Comparison of ENCODE assay signal across 7 cellular contexts in the genomic region with DNA sequence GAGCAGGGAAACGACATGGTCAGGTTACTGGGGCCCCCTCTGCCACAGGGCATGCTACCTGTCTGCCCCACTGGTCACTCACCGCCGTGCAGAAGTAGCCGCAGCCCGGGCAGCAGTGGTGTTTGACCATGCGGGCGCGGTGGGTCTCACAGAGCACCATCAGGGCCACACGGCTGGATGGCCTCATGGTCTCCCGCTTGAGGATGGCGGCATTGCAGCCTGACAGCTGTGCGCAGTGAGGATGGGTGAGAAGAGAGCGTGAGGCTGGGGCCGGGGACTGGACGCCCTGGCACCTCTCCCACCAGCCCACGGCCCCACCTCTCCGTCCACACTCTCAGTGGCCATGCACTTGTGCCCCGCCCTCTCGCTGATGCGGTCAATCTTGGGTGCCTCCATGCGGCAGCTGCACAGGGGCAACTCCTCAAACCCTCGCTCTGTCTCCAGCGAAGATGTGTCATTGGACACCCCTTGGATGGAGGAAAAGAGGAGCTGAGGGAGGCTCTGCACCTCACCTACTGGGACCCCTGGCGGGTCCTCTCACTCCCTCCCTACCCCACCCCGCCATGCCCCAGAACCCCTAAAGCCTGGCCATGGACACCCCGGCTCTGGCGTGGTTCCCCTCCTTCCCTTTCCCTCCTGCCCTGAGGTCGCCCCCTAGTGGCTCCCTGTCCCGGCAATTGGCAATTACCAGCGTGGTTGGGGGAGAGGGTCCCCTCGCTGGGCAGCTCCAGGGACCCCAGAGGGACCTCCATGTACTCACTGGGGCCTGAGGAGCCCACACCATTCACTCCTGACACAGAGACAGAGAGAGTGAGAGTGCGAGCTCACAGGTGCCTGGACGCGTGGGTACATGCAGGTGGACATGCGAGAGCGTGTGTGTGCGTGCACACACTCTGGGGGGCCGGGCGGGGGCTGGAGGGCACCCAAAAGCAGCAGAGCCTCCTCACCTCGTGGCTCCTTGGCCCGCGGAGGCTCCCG. TPM values are rescaled to one million over a fixed set of nuclear protein-coding genes. Genes with fewer than 3 reads are reported as not detected.
DNase-seq lines count a peak whose midpoint lies in the region; ATAC-seq and TF ChIP-seq lines count a peak whose summit lies in the region.

No MANE protein-coding gene starts in this region.

- H4K8ac ChIP-seq in neuronal stem cell (ENCODE audit: low read depth, low read length): peak overlapping the region; percentile 65

- no peak overlapping the region for H3K4me2 ChIP-seq in neuronal stem cell (ENCODE audit: insufficient read depth, low read length, poor library complexity, severe bottlenecking)

- peak overlapping the region; percentile 82 for H3K14ac ChIP-seq in neuronal stem cell (ENCODE audit: low read length)

- H3K23ac ChIP-seq in neuronal stem cell (ENCODE audit: low read depth, low read length, poor library complexity): peak overlapping the region; percentile 47

- CTCF ChIA-PET in HEK293 (lab: Yijun Ruan, JAX): interaction anchor here (0.5 to 4.6 kb wide), 21 partner anchors 10 to 312 kb away, joined by 3 to 53 read pairs (median 3); a partner anchor contains a TSS

- no peak overlapping the region for H4K91ac ChIP-seq in neuronal stem cell (ENCODE audit: low read depth, low read length, poor library complexity)

- no peak overlapping the region for H2AK5ac ChIP-seq in neuronal stem cell (ENCODE audit: low read depth, low read length)

- H3K9me3 ChIP-seq in HEK293 (ENCODE audit: control insufficient read depth, insufficient read depth, low read depth, low read length) (no peaks in the 10 kb centered on the region), neuronal stem cell (replicated peaks in 1 of 2; ENCODE audit: control insufficient read depth in 2 of 2, insufficient read depth in 1 of 2, low read depth in 1 of 2, low read length in 2 of 2) (peaks cover 0 to 2% of the 10 kb centered on the region in 2 donors)

- no peak overlapping the region for H2BK15ac ChIP-seq in neuronal stem cell (ENCODE audit: low read length)

- peak overlapping the region; percentile 17 for H3K18ac ChIP-seq in neuronal stem cell (ENCODE audit: low read length)

- H2AFZ ChIP-seq in neuronal stem cell (ENCODE audit: low read length): no peak overlapping the region

- peak; percentile 63; the same call in 1 of the 2 replicates for TF ChIP-seq CTCF in HEK293 (tag by site-specific recombination; IDR thresholded peaks at IDR 0.05)

- peak overlapping the region; percentile 70 for H3K9ac ChIP-seq in neuronal stem cell (ENCODE audit: low read depth, low read length, poor library complexity)

- H3K27me3 ChIP-seq in neuronal stem cell (ENCODE audit: control insufficient read depth in 3 of 3, insufficient read depth in 3 of 3, low read depth in 1 of 3, low read length in 3 of 3): no peaks in the 10 kb centered on the region

- no peak overlapping the region for H3K4me3 ChIP-seq in HEK293 (ENCODE audit: low read depth, low read length)
- peak overlapping the region in 1 of 2 donors; percentile 69 for H3K4me3 ChIP-seq in neuronal stem cell (ENCODE audit: low read length in 2 of 2)

- H3K36me3 ChIP-seq in HEK293 (ENCODE audit: control insufficient read depth in 2 of 2, insufficient read depth in 1 of 2, low read length in 2 of 2) (peaks cover 50 to 89% of the 10 kb centered on the region in 2 experiments), neuronal stem cell (replicated peaks in 1 of 2; ENCODE audit: control insufficient read depth in 2 of 2, insufficient read depth in 2 of 2, low read length in 2 of 2) (peaks cover 70 to 93% of the 10 kb centered on the region in 2 donors)

- H3K27ac ChIP-seq in HEK293 (ENCODE audit: extremely low read depth, low read depth, low read length) (no peak overlapping the region), neuronal stem cell (replicated peaks; ENCODE audit: low read length) (no peak overlapping the region)

- no peaks in the 10 kb centered on the region for H3K4me1 ChIP-seq in HEK293 (ENCODE audit: control insufficient read depth, insufficient read depth, low read length)
- H3K4me1 ChIP-seq in neuronal stem cell (ENCODE audit: control insufficient read depth in 2 of 2, insufficient read depth in 1 of 2, low read depth in 1 of 2, low read length in 2 of 2): no peaks in the 10 kb centered on the region

- DNase-seq in activated CD4-positive, CD25-positive, alpha-beta regulatory T cell treated with anti-CD3 and anti-CD28 coated beads, Interleukin-2, amount 50 U/mL, for 72 hours: peak; percentile 68
- peak; percentile 44 for DNase-seq in effector CD8-positive, alpha-beta T cell (lab: John Stamatoyannopoulos, UW)
- no peak for DNase-seq in neuronal stem cell (ENCODE audit: low spot score)
- DNase-seq in SHP77 (lab: John Stamatoyannopoulos, UW): no peak
- no peak for DNase-seq in NCI-H2081 treated with DMSO at 0.1 percent for 48 hours (lab: John Stamatoyannopoulos, UW)

- no CpG with 5 or more reads among the region's 43 CpGs for WGBS in neuronal stem cell (ENCODE audit: extremely low coverage in 2 of 2, insufficient read length in 2 of 2, insufficient replicate concordance in 1 of 2), 2 donors

- H2BK120ac ChIP-seq in neuronal stem cell (ENCODE audit: low read depth, low read length): peak overlapping the region; percentile 81

- POLR2A ChIA-PET in HEK293 (lab: Yijun Ruan, JAX): interaction anchor here (0.7 to 2.6 kb wide), 7 partner anchors 10 to 235 kb away, joined by 3 to 13 read pairs (median 4); a partner anchor contains a TSS

- peaks cover 13% of the 10 kb centered on the region for H3K79me1 ChIP-seq in neuronal stem cell (ENCODE audit: low read depth, low read length)

- no peak overlapping the region for H2BK12ac ChIP-seq in neuronal stem cell (ENCODE audit: low read length)

- H2BK5ac ChIP-seq in neuronal stem cell (ENCODE audit: low read length): peak overlapping the region; percentile 66

- no peak overlapping the region for H3K4ac ChIP-seq in neuronal stem cell (ENCODE audit: low read length)

- no peak for ATAC-seq in GM21717 (IDR thresholded peaks at IDR 0.05; ENCODE audit: unreplicated experiment)

TF ChIP-seq in HEK293, 187 proteins besides CTCF, POLR2A, EP300 and RAD21 (continues in another document):
- TF ChIP-seq, protein P1, sequence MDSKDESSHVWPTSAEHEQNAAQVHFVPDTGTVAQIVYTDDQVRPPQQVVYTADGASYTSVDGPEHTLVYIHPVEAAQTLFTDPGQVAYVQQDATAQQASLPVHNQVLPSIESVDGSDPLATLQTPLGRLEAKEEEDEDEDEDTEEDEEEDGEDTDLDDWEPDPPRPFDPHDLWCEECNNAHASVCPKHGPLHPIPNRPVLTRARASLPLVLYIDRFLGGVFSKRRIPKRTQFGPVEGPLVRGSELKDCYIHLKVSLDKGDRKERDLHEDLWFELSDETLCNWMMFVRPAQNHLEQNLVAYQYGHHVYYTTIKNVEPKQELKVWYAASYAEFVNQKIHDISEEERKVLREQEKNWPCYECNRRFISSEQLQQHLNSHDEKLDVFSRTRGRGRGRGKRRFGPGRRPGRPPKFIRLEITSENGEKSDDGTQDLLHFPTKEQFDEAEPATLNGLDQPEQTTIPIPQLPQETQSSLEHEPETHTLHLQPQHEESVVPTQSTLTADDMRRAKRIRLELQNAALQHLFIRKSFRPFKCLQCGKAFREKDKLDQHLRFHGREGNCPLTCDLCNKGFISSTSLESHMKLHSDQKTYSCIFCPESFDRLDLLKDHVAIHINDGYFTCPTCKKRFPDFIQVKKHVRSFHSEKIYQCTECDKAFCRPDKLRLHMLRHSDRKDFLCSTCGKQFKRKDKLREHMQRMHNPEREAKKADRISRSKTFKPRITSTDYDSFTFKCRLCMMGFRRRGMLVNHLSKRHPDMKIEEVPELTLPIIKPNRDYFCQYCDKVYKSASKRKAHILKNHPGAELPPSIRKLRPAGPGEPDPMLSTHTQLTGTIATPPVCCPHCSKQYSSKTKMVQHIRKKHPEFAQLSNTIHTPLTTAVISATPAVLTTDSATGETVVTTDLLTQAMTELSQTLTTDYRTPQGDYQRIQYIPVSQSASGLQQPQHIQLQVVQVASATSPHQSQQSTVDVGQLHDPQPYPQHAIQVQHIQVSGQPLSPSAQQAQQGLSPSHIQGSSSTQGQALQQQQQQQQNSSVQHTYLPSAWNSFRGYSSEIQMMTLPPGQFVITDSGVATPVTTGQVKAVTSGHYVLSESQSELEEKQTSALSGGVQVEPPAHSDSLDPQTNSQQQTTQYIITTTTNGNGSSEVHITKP (tag by site-specific recombination; IDR thresholded peaks at IDR 0.05): peak; percentile 47; the same call in 1 of the 2 replicates
- 0 out of 2 replicates have a peak, but pooled peaks have one; percentile 12 for TF ChIP-seq GLIS2 (tag by site-specific recombination; IDR thresholded peaks at IDR 0.05)
- no peak for TF ChIP-seq ZNF571 (tag by site-specific recombination; IDR thresholded peaks at IDR 0.05)
- TF ChIP-seq ZNF24 (tag by site-specific recombination; IDR thresholded peaks at IDR 0.05): no peak
- no peak for TF ChIP-seq ZNF791 (tag by site-specific recombination; IDR thresholded peaks at IDR 0.05)

RNA-seq across cellular contexts. Expression of a gene that starts 8.9 kb away (rescaled TPM):
- polyA plus RNA-seq in neuronal stem cell (2013, experiment 1 of 2): 119 TPM
- polyA plus RNA-seq in neuronal stem cell (2013, experiment 2 of 2): 117 TPM

RNA-seq across cellular contexts. Expression of a gene that starts 9.8 kb away (rescaled TPM):
- polyA plus RNA-seq in neuronal stem cell (2013, experiment 1 of 2): 1.4 TPM
- polyA plus RNA-seq in neuronal stem cell (2013, experiment 2 of 2): 1.4 TPM

RNA-seq across cellular contexts. Expression of a gene that starts 13.3 kb away (rescaled TPM):
- polyA plus RNA-seq in neuronal stem cell (2013, experiment 1 of 2): 26.7 TPM
- 26.3 TPM for polyA plus RNA-seq in neuronal stem cell (2013, experiment 2 of 2)

RNA-seq across cellular contexts. Expression of a gene that starts 25.9 kb away (rescaled TPM):
- 34.6 TPM for polyA plus RNA-seq in neuronal stem cell (2013, experiment 1 of 2)
- 36.0 TPM for polyA plus RNA-seq in neuronal stem cell (2013, experiment 2 of 2)

RNA-seq across cellular contexts. Expression of a gene that starts 38.9 kb away (rescaled TPM):
- 1.3 TPM for polyA plus RNA-seq in neuronal stem cell (2013, experiment 1 of 2)
- 1.00 TPM for polyA plus RNA-seq in neuronal stem cell (2013, experiment 2 of 2)

Comparison
In these comparisons a context has a peak if more than half of its experiments do, and no peak if none do; other contexts are left out.
1. DNase-seq: peak in activated CD4-positive, CD25-positive, alpha-beta regulatory T cell treated with anti-CD3 and anti-CD28 coated beads, Interleukin-2, amount 50 U/mL, for 72 hours (single experiment) and effector CD8-positive, alpha-beta T cell (single experiment); none in neuronal stem cell (single experiment), SHP77 (0 of 2) and NCI-H2081 treated with DMSO at 0.1 percent for 48 hours (single experiment).